In the genomic region with DNA sequence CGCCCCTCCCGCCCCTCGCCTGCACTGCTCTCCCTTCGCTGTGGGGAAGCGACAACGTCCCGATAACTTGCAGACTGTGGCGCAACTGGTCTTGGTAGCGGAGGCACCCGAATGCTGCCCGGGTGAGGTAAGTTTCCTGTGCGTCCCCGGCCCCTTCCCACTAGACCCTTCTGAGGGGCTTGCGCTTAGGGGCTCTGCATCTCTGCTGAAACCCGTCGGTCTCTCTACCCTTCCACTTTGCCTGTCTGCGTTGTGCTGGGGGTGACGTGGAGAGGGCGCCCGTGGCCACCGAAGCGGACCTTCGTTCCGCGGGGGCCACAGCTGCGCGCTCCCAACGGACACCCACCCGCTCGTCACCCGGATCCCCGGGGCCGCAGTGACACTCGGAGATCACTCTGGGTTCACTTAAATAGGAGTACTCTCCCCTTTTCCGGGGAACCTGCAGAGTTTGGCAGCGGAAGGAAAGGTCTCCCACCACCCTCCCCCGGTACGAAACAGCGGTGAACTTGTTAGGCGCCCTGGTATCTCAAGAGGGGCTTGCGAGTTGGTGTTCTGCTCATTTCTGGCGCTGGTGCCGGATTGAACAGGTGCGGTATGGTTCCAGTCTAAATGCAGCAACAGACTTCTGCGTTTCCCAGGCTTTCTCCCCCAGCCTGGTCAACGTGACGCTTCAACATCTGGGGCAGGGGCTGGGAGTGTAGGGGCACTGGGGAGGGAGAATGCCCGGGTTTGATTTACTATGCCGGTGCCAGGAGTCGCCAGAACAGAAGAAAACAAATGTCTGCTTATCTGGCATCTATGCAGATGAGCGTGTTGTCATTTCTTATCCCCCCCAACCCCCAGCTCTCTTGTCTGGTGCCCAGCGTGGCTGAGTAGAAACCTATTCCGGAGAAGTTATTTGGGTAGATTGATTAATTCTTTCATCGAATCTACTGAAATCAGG, we compare ENCODE assay signal across 8 cellular contexts. TPM values are rescaled to one million over a fixed set of nuclear protein-coding genes. Genes with fewer than 3 reads are reported as not detected.
A peak's percentile ranks its signal among the peaks of the same experiment; 100 is the strongest.
DNase-seq lines count a peak whose midpoint lies in the region; ATAC-seq and TF ChIP-seq lines count a peak whose summit lies in the region.

No MANE protein-coding gene starts in this region.

- 1% methylated on average over 39 of the region's 54 CpGs for WGBS in mesenchymal stem cell
- 0 to 1% methylated on average over 3 to 32 of the region's 54 CpGs for WGBS in transverse colon (ENCODE audit: low coverage in 1 of 2), 2 donors

- H3K4me1 ChIP-seq in NT2/D1 (ENCODE audit: insufficient read depth, insufficient read length) = no peaks in the 10 kb centered on the region
- H3K4me1 ChIP-seq in mesenchymal stem cell (ENCODE audit: control insufficient read depth, insufficient read depth, low read depth, low read length) = peaks cover 16% of the 10 kb centered on the region
- peaks cover 0 to 34% (median 22%) of the 10 kb centered on the region in 4 donors for H3K4me1 ChIP-seq in transverse colon

- H3K9me3 ChIP-seq in NT2/D1 (ENCODE audit: insufficient read depth, low read length) = no peaks in the 10 kb centered on the region
- H3K9me3 ChIP-seq in mesenchymal stem cell (ENCODE audit: control insufficient read depth, low read length) = no peaks in the 10 kb centered on the region
- no peaks in the 10 kb centered on the region for H3K9me3 ChIP-seq in transverse colon

- H3K18ac ChIP-seq in mesenchymal stem cell (ENCODE audit: low read depth in 1 of 2, low read length in 2 of 2) = peak overlapping the region in 1 of 2 experiments; percentile 48

- H3K14ac ChIP-seq in mesenchymal stem cell (ENCODE audit: low read length in 2 of 2) = peak overlapping the region in 1 of 2 experiments; percentile 3

- no peaks in the 10 kb centered on the region for H3K36me3 ChIP-seq in NT2/D1 (ENCODE audit: insufficient read depth, insufficient read length, low read length)
- no peaks in the 10 kb centered on the region for H3K36me3 ChIP-seq in mesenchymal stem cell (ENCODE audit: control insufficient read depth in 1 of 2, insufficient read depth in 2 of 2, low read depth in 1 of 2, low read length in 2 of 2)
- no peaks in the 10 kb centered on the region for H3K36me3 ChIP-seq in transverse colon

- peak overlapping the region; percentile 58 to 91 for H3K27ac ChIP-seq in coronary artery
- H3K27ac ChIP-seq in mesenchymal stem cell (ENCODE audit: low read length, poor library complexity, severe bottlenecking) = no peak overlapping the region
- peak overlapping the region; percentile 94 to 95 (median 94) for H3K27ac ChIP-seq in transverse colon

- no peak overlapping the region for H2AFZ ChIP-seq in mesenchymal stem cell (ENCODE audit: low read depth, low read length)

- H4K8ac ChIP-seq in mesenchymal stem cell (ENCODE audit: low read length) = no peak overlapping the region

- H3K27me3 ChIP-seq in NT2/D1 (ENCODE audit: insufficient read depth, insufficient read length) (peaks cover 47% of the 10 kb centered on the region), mesenchymal stem cell (ENCODE audit: control insufficient read depth in 1 of 2, insufficient read depth in 1 of 2, low read length in 2 of 2) (peaks cover 61 to 69% of the 10 kb centered on the region in 2 experiments), transverse colon (peaks cover 3% of the 10 kb centered on the region)

- peak overlapping the region in 1 of 2 experiments; percentile 40 for H3K23ac ChIP-seq in mesenchymal stem cell (ENCODE audit: low read length in 2 of 2)

- peak overlapping the region; percentile 70 for H3K4me3 ChIP-seq in NT2/D1 (ENCODE audit: insufficient read length, low read depth)
- H3K4me3 ChIP-seq in coronary artery = peak overlapping the region; percentile 82
- peak overlapping the region; percentile 62 to 73 for H3K4me3 ChIP-seq in mesenchymal stem cell (ENCODE audit: insufficient read depth in 1 of 2, low read depth in 1 of 2, low read length in 2 of 2)
- H3K4me3 ChIP-seq in transverse colon = peak overlapping the region; percentile 39 to 88 (median 68)

- H3K4me2 ChIP-seq in mesenchymal stem cell (ENCODE audit: low read length, poor library complexity, severe bottlenecking) = peak overlapping the region; percentile 95

- TF ChIP-seq CTCF in coronary artery (IDR thresholded peaks at IDR 0.05) (no peak), transverse colon (IDR thresholded peaks at IDR 0.05) (peak in 2 of 5 experiments; percentile 12 to 18)

- intact Hi-C loops in transverse colon (cut with DNase I; ENCODE audit: low total_unique reads) = loop anchor here (5.0 kb wide), 2 partner anchors 174 to 296 kb away; no protein-coding TSS in a partner anchor

- H2BK5ac ChIP-seq in mesenchymal stem cell (ENCODE audit: low read depth, low read length, poor library complexity, severe bottlenecking) = no peak overlapping the region

- no peak overlapping the region for H2BK15ac ChIP-seq in mesenchymal stem cell (ENCODE audit: low read depth, poor library complexity, severe bottlenecking)

- ATAC-seq in HG02678 (IDR thresholded peaks at IDR 0.05; ENCODE audit: unreplicated experiment) = peak; percentile 9

- TF ChIP-seq POLR2A in transverse colon (IDR thresholded peaks at IDR 0.05) = no peak

- in situ Hi-C loops in transverse colon (cut with MboI; ENCODE audit: low pct_ligation_motif_present in 1 of 4, low pct_unique_long_range_greater_than_20kb in 1 of 4, low sequenced_read_pairs in 3 of 4) = loop anchor here in 2 of 4 donors (25.0 kb wide), 2 partner anchors 131 to 281 kb away; no protein-coding TSS in a partner anchor

- H3K79me1 ChIP-seq in mesenchymal stem cell (replicated peaks; ENCODE audit: low read length, poor library complexity, severe bottlenecking) = no peaks in the 10 kb centered on the region

- peak; percentile 18 for DNase-seq in NCI-H2029 (lab: John Stamatoyannopoulos, UW)
- no peak for DNase-seq in NCI-H2029 treated with DMSO at 0.1 percent for 48 hours (lab: John Stamatoyannopoulos, UW)
- no peak for DNase-seq in NT2/D1 (ENCODE audit: low read depth, low spot score)
- DNase-seq in coronary artery (ENCODE audit: low spot score) = no peak
- DNase-seq in mesenchymal stem cell = peak; percentile 33
- DNase-seq in transverse colon = peak; percentile 67
- DNase-seq in medulla oblongata (ENCODE audit: extremely low spot score) = no peak

- H3K4ac ChIP-seq in mesenchymal stem cell (ENCODE audit: low read depth in 1 of 2, low read length in 2 of 2) = no peak overlapping the region

- H2AK5ac ChIP-seq in mesenchymal stem cell (ENCODE audit: low read length, severe bottlenecking) = no peak overlapping the region

- H2BK120ac ChIP-seq in mesenchymal stem cell (ENCODE audit: low read depth, low read length) = no peak overlapping the region

- no peak for TF ChIP-seq EP300 in transverse colon (IDR thresholded peaks at IDR 0.05; ENCODE audit: low read depth)

- H4K91ac ChIP-seq in mesenchymal stem cell (ENCODE audit: low read length) = no peak overlapping the region

- H3K9ac ChIP-seq in NT2/D1 (ENCODE audit: insufficient read length, low read depth) (peak overlapping the region; percentile 74), mesenchymal stem cell (ENCODE audit: low read length) (no peak overlapping the region)

- no peak overlapping the region for H2BK12ac ChIP-seq in mesenchymal stem cell (ENCODE audit: low read length in 2 of 2)

RNA-seq across cellular contexts. Expression of a gene that starts 0.9 kb away (rescaled TPM):
- polyA plus RNA-seq in mesenchymal stem cell (2013, experiment 1 of 2) = 1.3 TPM
- 1.5 TPM for polyA plus RNA-seq in mesenchymal stem cell (2013, experiment 2 of 2)
- 100 to 1,000 TPM in 1 of 4 donors, 10 to 100 TPM in 3; 45.6 to 104 (median 76.0) TPM for total RNA-seq in transverse colon

Comparison
In these comparisons a context has a peak if more than half of its experiments do, and no peak if none do; other contexts are left out.
1. DNase-seq: peak in NCI-H2029 (single experiment), mesenchymal stem cell (single experiment) and transverse colon (single experiment); none in NCI-H2029 treated with DMSO at 0.1 percent for 48 hours (single experiment), NT2/D1 (single experiment), coronary artery (single experiment) and medulla oblongata (single experiment).
2. Peak in every context shown above with its lines, with median percentiles within 50 percentile points of each other: H3K4me3 ChIP-seq.